In genomic region chr3:72203613-72204349, GRCh38 we compare ENCODE assay signal across 22 cellular contexts.
"Had no signal": no experiment of that assay in that cellular context is flagged by ENCODE, and none has a peak within 500 bp of the region (broad histone marks: within the 10 kb centered on the region; RNA-seq: fewer than 3 reads in every experiment).

No MANE protein-coding gene starts in this region.

- H3K27ac ChIP-seq: lower lobe of right lung, ovary, psoas muscle, skin epidermis, spleen, thoracic aorta, tibial nerve, upper lobe of left lung had no signal

- H3K4me3 ChIP-seq: lower lobe of right lung, ovary, psoas muscle, skin epidermis, spleen, thoracic aorta, tibial nerve, upper lobe of left lung had no signal

- H3K27me3 ChIP-seq: ovary, tibial nerve, upper lobe of left lung had no signal

- H3K4me1 ChIP-seq: lower lobe of right lung, psoas muscle, spleen, tibial nerve, upper lobe of left lung had no signal

- H3K36me3 ChIP-seq: lower lobe of right lung, ovary, spleen, thoracic aorta, tibial nerve, upper lobe of left lung had no signal

- H3K9me3 ChIP-seq: ovary, psoas muscle, thoracic aorta had no signal

- FAIRE-seq: frontal cortex, keratinocyte, urothelium cell line had no signal

- DNase-seq: cortex of kidney; effector memory CD8-positive, alpha-beta T cell; hypothalamus; left ventricle myocardium superior; lower lobe of right lung; naive thymus-derived CD8-positive, alpha-beta T cell; nephron progenitor cell; occipital lobe; ovary; psoas muscle; right cardiac atrium; spleen; stimulated activated CD4-positive, alpha-beta T cell treated with anti-CD3 and anti-CD28 coated beads, Interleukin-4, amount 100 ng/mL, for 4 hours; stimulated activated naive CD8-positive, alpha-beta T cell treated with anti-CD3 and anti-CD28 coated beads, Interleukin-15, Interleukin-2, amounts not matched to agents 100 U/mL and 50 U/mL, for 24 hours; upper lobe of left lung had no signal

- ATAC-seq: effector memory CD8-positive, alpha-beta T cell; left ventricle myocardium superior; lower lobe of right lung; naive thymus-derived CD8-positive, alpha-beta T cell; psoas muscle; right cardiac atrium; stimulated activated memory B cell treated with anti-CD40 and anti-IgM and Interleukin-4, amounts not matched to agents 10 μg/mL and 1 μg/mL and 100 μg/mL, for 72 hours; stimulated activated naive CD8-positive, alpha-beta T cell treated with anti-CD3 and anti-CD28 coated beads, Interleukin-15, Interleukin-2, amounts not matched to agents 100 U/mL and 50 U/mL, for 24 hours had no signal
